Comparison of ENCODE assay signal across 8 cellular contexts in genomic region chr17:42578282-42578869, GRCh38. TPM values are rescaled to one million over a fixed set of nuclear protein-coding genes. Genes with fewer than 3 reads are reported as not detected.
DNase-seq lines count a peak whose midpoint lies in the region; ATAC-seq and TF ChIP-seq lines count a peak whose summit lies in the region.

No MANE protein-coding gene starts in this region.

- H3K27me3 ChIP-seq in dorsolateral prefrontal cortex (no peaks in the 10 kb centered on the region), left lung (no peaks in the 10 kb centered on the region)

- peak; percentile 54 for ATAC-seq in GM19025 (IDR thresholded peaks at IDR 0.05; ENCODE audit: low read depth, unreplicated experiment)
- peak; percentile 44 for ATAC-seq in HG03457 (IDR thresholded peaks at IDR 0.05; ENCODE audit: unreplicated experiment)
- peak; percentile 85 for ATAC-seq in left lung

- DNase-seq in AG09319 (ENCODE audit: extremely low read depth, low read depth) (no peak), NCI-H510A treated with DMSO at 0.1 percent for 48 hours (lab: John Stamatoyannopoulos, UW) (peak; percentile 49), dorsolateral prefrontal cortex (peak in 9 of 10 donors; percentile 27 to 83 (median 71)), left lung (peak; percentile 71 to 75)
- peak; percentile 85 for DNase-seq in activated CD4-positive, alpha-beta T cell treated with anti-CD3 and anti-CD28 coated beads for 48 hours
- DNase-seq in stimulated activated CD4-positive, alpha-beta T cell treated with anti-CD3 and anti-CD28 coated beads, Interleukin-4, amount 100 ng/mL, for 24 hours, result peak; percentile 77

- intact Hi-C loops in dorsolateral prefrontal cortex (cut with DNase I), result loop anchor here in 1 of 2 donors (5.0 kb wide), 2 partner anchors 104 to 184 kb away; partner anchors contain the start of genes CCR10, CNTNAP1 and RAMP2
- intact Hi-C loops in left lung (cut with DNase I), result loop anchor here in 1 of 2 donors (5.0 kb wide), 1 partner anchor 99 kb away; the partner anchor contains the start of gene PLEKHH3

- peak overlapping the region; percentile 56 to 99 (median 82) for H3K4me3 ChIP-seq in dorsolateral prefrontal cortex
- peak overlapping the region; percentile 68 to 73 for H3K4me3 ChIP-seq in left lung

- peak; percentile 74 for TF ChIP-seq CTCF in AG09319 (IDR thresholded peaks at IDR 0.05; ENCODE audit: low read depth, low read length)
- TF ChIP-seq CTCF in dorsolateral prefrontal cortex (IDR thresholded peaks at IDR 0.05 in 54 of 56, conservative IDR thresholded peaks at IDR 0.05 in 2 of 56; ENCODE audit: low read depth in 1 of 56, partially characterized antibody in 56 of 56), result peak; percentile 13 to 74 (median 64)
- peak; percentile 45 to 66 for TF ChIP-seq CTCF in left lung (IDR thresholded peaks at IDR 0.05)

- H3K9me3 ChIP-seq in left lung, result no peaks in the 10 kb centered on the region

- H3K27ac ChIP-seq in dorsolateral prefrontal cortex (peak overlapping the region in 58 of 59 donors; percentile 6 to 95 (median 87)), left lung (peak overlapping the region; percentile 90 to 98)

- H3K36me3 ChIP-seq in left lung, result peaks cover 0 to 59% of the 10 kb centered on the region in 2 donors

- peaks cover 11 to 28% of the 10 kb centered on the region in 2 donors for H3K4me1 ChIP-seq in left lung

RNA-seq across cellular contexts. Expression of gene PSMC3IP, which starts 0.8 kb away (rescaled TPM):
- total RNA-seq in dorsolateral prefrontal cortex (10 to 100 TPM in 2 of 120 experiments, 1 to 10 TPM in 118; 1.4 to 11.5 (median 5.9) TPM), left lung (1 to 10 TPM; 6.5 to 7.7 TPM)

RNA-seq across cellular contexts. Expression of gene MLX, which starts 11.5 kb away (rescaled TPM):
- 10 to 100 TPM; 16.9 to 36.3 (median 26.3) TPM for total RNA-seq in dorsolateral prefrontal cortex
- 10 to 100 TPM; 56.3 to 73.7 TPM for total RNA-seq in left lung

RNA-seq across cellular contexts. Expression of gene COASY, which starts 16.4 kb away (rescaled TPM):
- total RNA-seq in dorsolateral prefrontal cortex (10 to 100 TPM; 39.4 to 77.1 (median 59.2) TPM), left lung (100 to 1,000 TPM in 1 of 2 donors, 10 to 100 TPM in 1; 66.5 to 116 TPM)

RNA-seq across cellular contexts. Expression of gene HSD17B1, which starts 25.7 kb away (rescaled TPM):
- total RNA-seq in dorsolateral prefrontal cortex (10 to 100 TPM in 14 of 120 experiments, 1 to 10 TPM in 106; 1.3 to 16.2 (median 4.5) TPM), left lung (1 to 10 TPM; 1.2 to 1.7 TPM)

RNA-seq across cellular contexts. Expression of gene RETREG3, which starts 30.8 kb away (rescaled TPM):
- total RNA-seq in dorsolateral prefrontal cortex, result 10 to 100 TPM; 38.8 to 64.5 (median 50.8) TPM
- total RNA-seq in left lung, result 10 to 100 TPM; 59.9 to 75.5 TPM
